ENCODE assay signal across 23 cellular contexts in genomic region chr2:67378555-67378954, GRCh38. TPM values are rescaled to one million over a fixed set of nuclear protein-coding genes. Genes with fewer than 3 reads are reported as not detected.
A peak's percentile ranks its signal among the peaks of the same experiment; 100 is the strongest.
DNase-seq lines count a peak whose midpoint lies in the region; ATAC-seq, FAIRE-seq and TF ChIP-seq lines count a peak whose summit lies in the region.
"Had no signal": no experiment of that assay in that cellular context is flagged by ENCODE, and none has a peak within 500 bp of the region (broad histone marks: within the 10 kb centered on the region; RNA-seq: fewer than 3 reads in every experiment).

No MANE protein-coding gene starts in this region.

- H3K4me1 ChIP-seq in A549: no peaks in the 10 kb centered on the region
- H3K4me1 ChIP-seq in pancreas: no peaks in the 10 kb centered on the region
- no peaks in the 10 kb centered on the region for H3K4me1 ChIP-seq in lower lobe of right lung
- H3K4me1 ChIP-seq: BLaER1 treated with 17β-estradiol and CSF1 and Interleukin-3, amounts not matched to agents 10 nM and 100 nM had no signal

- no peaks in the 10 kb centered on the region for H3K27me3 Mint-ChIP-seq in T-cell

- CTCF ChIA-PET in A549 (lab: Yijun Ruan, JAX): no interaction called here
- CTCF ChIA-PET in T-cell (lab: Charles Lee): no interaction called here

- H3K9me3 ChIP-seq in A549: no peaks in the 10 kb centered on the region; the same call in 2 of the 3 replicates
- H3K9me3 ChIP-seq in pancreas: no peaks in the 10 kb centered on the region
- no peaks in the 10 kb centered on the region for H3K9me3 ChIP-seq in lower lobe of right lung
- H3K9me3 ChIP-seq: BE2C, HAP-1 had no signal

- H3K27ac ChIP-seq in A549 (no peak overlapping the region), pancreas (no peak overlapping the region), lower lobe of right lung (no peak overlapping the region)
- H3K27ac ChIP-seq: BLaER1 treated with 17β-estradiol and CSF1 and Interleukin-3, amounts not matched to agents 10 nM and 100 nM had no signal

- H3K9me3 Mint-ChIP-seq in T-cell: peaks cover 0 to 7% (median under 1%) of the 10 kb centered on the region in 3 donors
- H3K9me3 Mint-ChIP-seq: HFFc6 had no signal

- no peak overlapping the region for H3K4me3 Mint-ChIP-seq in T-cell
- H3K4me3 Mint-ChIP-seq: CD14-positive monocyte; CD4-positive, alpha-beta memory T cell; HFFc6 had no signal

- no peak overlapping the region for H3K27ac Mint-ChIP-seq in T-cell
- H3K27ac Mint-ChIP-seq: CD14-positive monocyte; CD4-positive, alpha-beta memory T cell; HFFc6 had no signal

- DNase-seq in A549 (ENCODE audit: low read depth in 1 of 2, low spot score in 1 of 2): no peak
- DNase-seq in frontal cortex (ENCODE audit: low spot score in 2 of 2): no peak
- no peak for DNase-seq in pancreas
- no peak for DNase-seq in lower lobe of right lung
- DNase-seq in stimulated activated CD4-positive, alpha-beta T cell treated with anti-CD3 and anti-CD28 coated beads, Interleukin-2, amount 100 ng/mL, for 24 hours: no peak
- DNase-seq in ACHN: no peak
- DNase-seq in T-cell: no peak
- DNase-seq: 8988T; AML-193; BE2C; Calu3; CD4-positive, alpha-beta memory T cell; COR-L47; DMS53; DMS79 treated with DMSO at 0.1 percent for 48 hours; GOT3; HFFc6 had no signal

- TF ChIP-seq POLR2A in A549 (IDR thresholded peaks at IDR 0.05; ENCODE audit: low read length): no peak

- POLR2A ChIA-PET in A549 (lab: Yijun Ruan, JAX) (no interaction called here), T-cell (lab: Charles Lee) (no interaction called here)

- intact Hi-C loops in pancreas (cut with DNase I): no loop called here
- intact Hi-C loops in lower lobe of right lung (cut with DNase I): no loop called here

- H3K27me3 ChIP-seq in pancreas (no peaks in the 10 kb centered on the region), lower lobe of right lung (ENCODE audit: low read depth) (no peaks in the 10 kb centered on the region)
- H3K27me3 ChIP-seq: BE2C; BLaER1 treated with 17β-estradiol and CSF1 and Interleukin-3, amounts not matched to agents 10 nM and 100 nM had no signal

- H3K4me2 ChIP-seq in A549: no peak overlapping the region
- H3K4me2 ChIP-seq: BLaER1 treated with 17β-estradiol and CSF1 and Interleukin-3, amounts not matched to agents 10 nM and 100 nM had no signal

- ATAC-seq in A549 (no peak), pancreas (no peak), lower lobe of right lung (no peak), T-cell (replicated peaks in 1 of 4) (no peak)

- peaks cover 0 to 4% (median 3%) of the 10 kb centered on the region in 3 donors for H3K4me1 Mint-ChIP-seq in T-cell
- H3K4me1 Mint-ChIP-seq: CD4-positive, alpha-beta memory T cell had no signal

- H3K36me3 Mint-ChIP-seq in T-cell: peaks cover 9% of the 10 kb centered on the region
- H3K36me3 Mint-ChIP-seq: CD14-positive monocyte had no signal

- no peak for TF ChIP-seq RAD21 in A549 (conservative IDR thresholded peaks at IDR 0.05 in 1 of 2, IDR thresholded peaks at IDR 0.05 in 1 of 2)

- no peak for TF ChIP-seq EP300 in A549 (IDR thresholded peaks at IDR 0.05)

- H3K36me3 ChIP-seq in pancreas (no peaks in the 10 kb centered on the region), lower lobe of right lung (no peaks in the 10 kb centered on the region)
- H3K36me3 ChIP-seq: BE2C; BLaER1 treated with 17β-estradiol and CSF1 and Interleukin-3, amounts not matched to agents 10 nM and 100 nM; HAP-1 had no signal

- no peak for FAIRE-seq in A549 (lab: Jason Lieb, UNC)
- FAIRE-seq in TTC549 (lab: Jason Lieb, UNC): peak; percentile 55
- peak; percentile 62 for FAIRE-seq in frontal cortex (lab: Jason Lieb, UNC)
- peak; percentile 78 for FAIRE-seq in pancreas (lab: Jason Lieb, UNC)
- FAIRE-seq: GM12892, H54 had no signal

- TF ChIP-seq CTCF in A549 (IDR thresholded peaks at IDR 0.05) (no peak), pancreas (IDR thresholded peaks at IDR 0.05) (no peak), lower lobe of right lung (IDR thresholded peaks at IDR 0.05) (no peak)

- WGBS in A549 (ENCODE audit: missing lambda C conversion rate): 57% methylated on average over 1 of the region's 1 CpG
- 88 to 89% methylated on average over 1 of the region's 1 CpG for WGBS in pancreas, 2 donors

- in situ Hi-C loops in ACHN (cut with HindIII; ENCODE audit: low pct_ligation_motif_present, low pct_unique_long_range_greater_than_20kb, low sequenced_read_pairs): no loop called here

- H3K4me3 ChIP-seq in A549 (no peak overlapping the region), pancreas (no peak overlapping the region), lower lobe of right lung (no peak overlapping the region)
- H3K4me3 ChIP-seq: BLaER1 treated with 17β-estradiol and CSF1 and Interleukin-3, amounts not matched to agents 10 nM and 100 nM; HAP-1 had no signal

TF ChIP-seq in A549, 52 proteins besides CTCF, POLR2A, EP300 and RAD21:
- TF ChIP-seq MAFK (IDR thresholded peaks at IDR 0.05; ENCODE audit: partially characterized antibody) (peak; percentile 36), MYC (IDR thresholded peaks at IDR 0.05; ENCODE audit: borderline replicate concordance, low read length) (no peak)

RNA-seq across cellular contexts. Expression of gene ETAA1, which starts 18.6 kb away (rescaled TPM):
- polyA plus RNA-seq in A549 (2011; rRNA removed) (19.3 and 28.1 TPM in 2 replicates), A549 (2017; fragmentation: RNase III; extraction: RNeasy Plus Mini Kit Qiagen cat#74134 plus additional on column Dnase treatment) (11.9 to 14.5 TPM (median 13.0 TPM) in 3 replicates), pancreas (1 to 10 TPM; 5.9 to 7.8 TPM)
- polyA plus RNA-seq in A549 (2012; cell fraction: cytosol; rRNA removed): 4.2 and 4.4 TPM in 2 replicates
- polyA plus RNA-seq in A549 (2012; cell fraction: nucleus; rRNA removed): 2.5 and 3.7 TPM in 2 replicates
- 4.7 and 5.9 TPM in 2 replicates for polyA minus RNA-seq in A549 (2011; rRNA and poly(A)+ RNA removed)
- total RNA-seq in frontal cortex (15.9 TPM), pancreas (1 to 10 TPM; 5.1 to 8.4 (median 6.4) TPM), lower lobe of right lung (13.6 TPM), T-cell (10 to 100 TPM in 4 of 5 donors, 1 to 10 TPM in 1; 9.7 to 12.5 (median 11.9) TPM)
